Comparison of ENCODE assay signal across 26 cellular contexts in the genomic region with DNA sequence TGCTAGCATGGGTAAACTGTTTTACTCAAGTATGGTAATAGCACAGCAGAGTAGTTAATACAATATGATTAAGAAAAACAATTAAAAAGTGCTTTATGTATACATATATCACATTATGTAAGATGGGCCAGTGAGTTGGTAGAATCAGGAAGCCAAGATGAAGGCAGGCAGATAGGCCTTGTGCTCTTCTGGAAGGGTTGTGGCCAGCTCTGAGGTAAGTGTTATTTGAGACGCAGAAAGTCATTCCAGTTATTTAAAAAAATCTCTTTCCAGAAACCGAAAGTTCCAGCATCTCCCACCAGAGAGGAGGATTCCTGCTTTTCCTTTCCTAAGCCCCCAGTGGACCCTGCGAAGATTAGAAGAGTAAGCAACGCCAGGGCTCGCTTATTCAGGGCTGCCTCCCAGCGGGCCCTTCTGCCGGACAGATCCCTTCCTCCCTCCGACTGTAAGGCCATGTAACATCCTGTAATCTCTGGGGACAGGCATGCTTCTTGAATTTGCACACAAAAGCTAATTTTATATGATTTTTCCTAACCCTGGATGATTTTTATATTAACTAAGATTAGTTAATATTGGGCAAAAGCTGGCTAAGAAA.
"Had no signal": no experiment of that assay in that cellular context is flagged by ENCODE, and none has a peak within 500 bp of the region (broad histone marks: within the 10 kb centered on the region; RNA-seq: fewer than 3 reads in every experiment).

No MANE protein-coding gene starts in this region.

- ATAC-seq: activated CD8-positive, alpha-beta T cell treated with anti-CD3 and anti-CD28 coated beads for 36 hours; activated T-cell treated with anti-CD3 and anti-CD28 coated beads, Interleukin-2, amount 50 U/mL, for 4 hours; activated T-helper 17 cell treated with anti-CD3 and anti-CD28 coated beads, Interleukin-2, amount 50 U/mL, for 72 hours; naive thymus-derived CD4-positive, alpha-beta T cell; SK-N-SH treated with all-trans-retinoic acid at 6 μM for 48 hours; stimulated activated naive B cell treated with anti-CD40 and anti-IgM and Interleukin-4, amounts not matched to agents 10 μg/mL and 1 μg/mL and 100 μg/mL, for 72 hours had no signal

- H3K9me3 ChIP-seq: sigmoid colon, stomach, thyroid gland, upper lobe of left lung, vagina had no signal

- H3K9me3 Mint-ChIP-seq: activated CD8-positive, alpha-beta T cell treated with anti-CD3 and anti-CD28 coated beads for 36 hours; activated T-cell treated with anti-CD3 and anti-CD28 coated beads, Interleukin-2, amount 50 U/mL, for 4 hours; activated T-helper 17 cell treated with anti-CD3 and anti-CD28 coated beads, Interleukin-2, amount 50 U/mL, for 72 hours; stimulated activated naive B cell treated with anti-CD40 and anti-IgM and Interleukin-4, amounts not matched to agents 10 μg/mL and 1 μg/mL and 100 μg/mL, for 72 hours had no signal

- DNase-seq: activated CD4-positive, alpha-beta T cell treated with anti-CD3 and anti-CD28 coated beads for 1 hour; activated CD4-positive, alpha-beta T cell treated with anti-CD3 and anti-CD28 coated beads, Interleukin-2, amount 10 ng/mL, durations not matched to agents 7 days and 5 days; activated CD8-positive, alpha-beta T cell treated with anti-CD3 and anti-CD28 coated beads for 36 hours; activated gamma-delta T cell treated with Interleukin-2 at 50 U/mL for 16 hours; activated naive CD4-positive, alpha-beta T cell treated with anti-CD3 and anti-CD28 coated beads, Interleukin-2, amount 50 U/mL, for 16 hours; activated T-cell treated with anti-CD3 and anti-CD28 coated beads, Interleukin-2, amount 50 U/mL, for 4 hours; amygdala; dorsolateral prefrontal cortex; effector memory CD4-positive, alpha-beta T cell; head of caudate nucleus; kidney glomerular epithelial cell; mammary epithelial cell; midbrain; naive thymus-derived CD4-positive, alpha-beta T cell; sigmoid colon; stimulated activated CD4-positive, alpha-beta T cell treated with anti-CD3 and anti-CD28 coated beads, Interleukin-1b, Interleukin-23, amount 100 ng/mL, for 48 hours; stimulated activated naive B cell treated with anti-CD40 and anti-IgM and Interleukin-4, amounts not matched to agents 10 μg/mL and 1 μg/mL and 100 μg/mL, for 72 hours; stomach; T-helper 2 cell; thyroid gland; upper lobe of left lung had no signal

- H3K27me3 Mint-ChIP-seq: activated CD4-positive, alpha-beta T cell treated with anti-CD3 and anti-CD28 coated beads, Interleukin-2, amount 10 ng/mL, durations not matched to agents 7 days and 5 days; activated CD8-positive, alpha-beta T cell treated with anti-CD3 and anti-CD28 coated beads for 36 hours; activated T-helper 17 cell treated with anti-CD3 and anti-CD28 coated beads, Interleukin-2, amount 50 U/mL, for 72 hours; stimulated activated naive B cell treated with anti-CD40 and anti-IgM and Interleukin-4, amounts not matched to agents 10 μg/mL and 1 μg/mL and 100 μg/mL, for 72 hours had no signal

- H3K4me3 Mint-ChIP-seq: activated CD4-positive, alpha-beta T cell treated with anti-CD3 and anti-CD28 coated beads, Interleukin-2, amount 10 ng/mL, durations not matched to agents 7 days and 5 days; activated CD8-positive, alpha-beta T cell treated with anti-CD3 and anti-CD28 coated beads for 36 hours; activated T-cell treated with anti-CD3 and anti-CD28 coated beads, Interleukin-2, amount 50 U/mL, for 4 hours; activated T-helper 17 cell treated with anti-CD3 and anti-CD28 coated beads, Interleukin-2, amount 50 U/mL, for 72 hours; naive thymus-derived CD4-positive, alpha-beta T cell; stimulated activated naive B cell treated with anti-CD40 and anti-IgM and Interleukin-4, amounts not matched to agents 10 μg/mL and 1 μg/mL and 100 μg/mL, for 72 hours had no signal

- H3K4me3 ChIP-seq: coronary artery, dorsolateral prefrontal cortex, sigmoid colon, smooth muscle cell, stomach, thyroid gland, upper lobe of left lung, vagina had no signal

- H3K36me3 ChIP-seq: thyroid gland, vagina had no signal

- H3K27ac ChIP-seq: coronary artery, sigmoid colon, stomach, thyroid gland, upper lobe of left lung, vagina had no signal

- H3K27ac Mint-ChIP-seq: activated CD4-positive, alpha-beta T cell treated with anti-CD3 and anti-CD28 coated beads, Interleukin-2, amount 10 ng/mL, durations not matched to agents 7 days and 5 days; activated CD8-positive, alpha-beta T cell treated with anti-CD3 and anti-CD28 coated beads for 36 hours; activated T-helper 17 cell treated with anti-CD3 and anti-CD28 coated beads, Interleukin-2, amount 50 U/mL, for 72 hours; naive thymus-derived CD4-positive, alpha-beta T cell; stimulated activated naive B cell treated with anti-CD40 and anti-IgM and Interleukin-4, amounts not matched to agents 10 μg/mL and 1 μg/mL and 100 μg/mL, for 72 hours had no signal

- H3K27me3 ChIP-seq: dorsolateral prefrontal cortex, sigmoid colon, stomach, thyroid gland, upper lobe of left lung, vagina had no signal
